ENCODE assay signal across 19 cellular contexts in the genomic region with DNA sequence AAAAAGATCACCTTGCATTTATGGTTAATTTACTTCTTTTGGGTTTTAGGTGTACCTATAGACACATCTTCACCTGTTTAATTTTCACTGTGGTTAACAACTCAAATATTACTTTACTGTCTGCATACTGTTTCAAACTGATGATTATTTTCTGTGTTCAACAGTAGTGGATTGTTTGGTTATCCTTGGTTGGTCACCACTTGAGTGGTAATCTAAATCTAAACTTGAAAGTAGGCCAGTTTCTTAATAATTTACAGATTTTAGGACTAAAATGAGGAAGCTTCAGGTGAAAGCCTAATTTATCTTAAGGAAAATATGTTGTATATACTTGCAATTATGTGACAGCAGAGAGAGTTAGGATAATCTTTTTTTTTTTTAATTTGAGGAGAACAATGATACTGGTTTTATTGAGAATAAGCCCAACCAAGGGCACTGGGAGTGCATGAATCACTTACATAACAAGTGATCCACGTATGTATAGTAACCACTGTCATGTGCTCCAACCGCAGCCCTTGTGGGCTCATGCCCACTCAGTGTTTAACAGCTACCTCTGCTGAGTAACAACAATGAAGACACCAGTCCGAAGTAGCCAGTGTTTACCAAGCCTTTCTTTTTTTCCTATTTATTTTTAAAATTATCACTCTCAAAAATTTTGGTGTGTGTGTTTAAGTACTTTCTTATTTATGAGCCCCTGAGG. TPM values are rescaled to one million over a fixed set of nuclear protein-coding genes. Genes with fewer than 3 reads are reported as not detected.
DNase-seq lines count a peak whose midpoint lies in the region; ATAC-seq, FAIRE-seq and TF ChIP-seq lines count a peak whose summit lies in the region.
"Had no signal": no experiment of that assay in that cellular context is flagged by ENCODE, and none has a peak within 500 bp of the region (broad histone marks: within the 10 kb centered on the region; RNA-seq: fewer than 3 reads in every experiment).

No MANE protein-coding gene starts in this region.

- peaks cover 3% of the 10 kb centered on the region for H3K27me3 Mint-ChIP-seq in nephron (ENCODE audit: low read depth)
- H3K27me3 Mint-ChIP-seq: B cell, T-helper 17 cell had no signal

- DNase-seq in RCC 7860 (ENCODE audit: low spot score) (peak; percentile 20), NAMALWA (ENCODE audit: low spot score) (no peak), heart left ventricle (no peak), cerebellum (ENCODE audit: low spot score) (no peak)
- DNase-seq: activated CD8-positive, alpha-beta T cell treated with anti-CD3 and anti-CD28 coated beads, Interleukin-2, amount 10 ng/mL, durations not matched to agents 7 days and 5 days; adrenal gland; H7; NCI-H2171 treated with DMSO at 0.1 percent for 48 hours; ovary; Right ventricle myocardium superior; stimulated activated CD4-positive, alpha-beta T cell treated with anti-CD3 and anti-CD28 coated beads, Interleukin-4, amount 100 ng/mL, for 1 hour; T-helper 17 cell had no signal

- intact Hi-C loops in heart left ventricle (cut with DNase I), result no loop called here

- peak overlapping the region; percentile 6 to 32 (median 30) for H3K27ac Mint-ChIP-seq in nephron
- H3K27ac Mint-ChIP-seq: activated CD8-positive, alpha-beta T cell treated with anti-CD3 and anti-CD28 coated beads, Interleukin-2, amount 10 ng/mL, durations not matched to agents 7 days and 5 days; B cell; T-helper 17 cell; WTC11 had no signal

- H3K4me3 ChIP-seq in heart left ventricle, result no peak overlapping the region
- H3K4me3 ChIP-seq: adrenal gland, gastroesophageal sphincter, ovary, thoracic aorta had no signal

- ATAC-seq in GM19043 (IDR thresholded peaks at IDR 0.05; ENCODE audit: low read depth, unreplicated experiment), result peak; percentile 60
- peak; percentile 47 for ATAC-seq in HG02763 (IDR thresholded peaks at IDR 0.05; ENCODE audit: unreplicated experiment)
- ATAC-seq in heart left ventricle, result no peak
- ATAC-seq: activated CD8-positive, alpha-beta T cell treated with anti-CD3 and anti-CD28 coated beads, Interleukin-2, amount 10 ng/mL, durations not matched to agents 7 days and 5 days; gastroesophageal sphincter; T-helper 17 cell; WTC11 had no signal

- H3K9me3 ChIP-seq in heart left ventricle, result peaks cover 0 to 7% (median 0%) of the 10 kb centered on the region in 12 donors
- H3K9me3 ChIP-seq: adrenal gland, gastroesophageal sphincter, ovary, thoracic aorta had no signal

- FAIRE-seq in RCC 7860 (lab: Jason Lieb, UNC), result no peak

- TF ChIP-seq POLR2A in heart left ventricle (IDR thresholded peaks at IDR 0.05), result no peak

- peaks cover 4% of the 10 kb centered on the region for H3K9me3 Mint-ChIP-seq in nephron

- 87 to 89% (median 88%) methylated on average over 3 of the region's 3 CpGs for WGBS in heart left ventricle, 4 donors

- H3K4me1 ChIP-seq in heart left ventricle, result no peaks in the 10 kb centered on the region
- H3K4me1 ChIP-seq: gastroesophageal sphincter had no signal

- peaks cover 86% of the 10 kb centered on the region for H3K36me3 Mint-ChIP-seq in nephron (ENCODE audit: low read depth)

- no peak overlapping the region for H3K4me3 Mint-ChIP-seq in nephron
- H3K4me3 Mint-ChIP-seq: activated CD8-positive, alpha-beta T cell treated with anti-CD3 and anti-CD28 coated beads, Interleukin-2, amount 10 ng/mL, durations not matched to agents 7 days and 5 days; B cell; T-helper 17 cell; WTC11 had no signal

- no peaks in the 10 kb centered on the region for H3K4me1 Mint-ChIP-seq in nephron
- H3K4me1 Mint-ChIP-seq: B cell, T-helper 17 cell, WTC11 had no signal

- TF ChIP-seq CTCF in nephron (IDR thresholded peaks at IDR 0.05; ENCODE audit: unreplicated experiment in 3 of 3) (no peak), heart left ventricle (IDR thresholded peaks at IDR 0.05) (no peak)

- H3K27ac ChIP-seq in heart left ventricle, result no peak overlapping the region
- H3K27ac ChIP-seq: adrenal gland, gastroesophageal sphincter, ovary, thoracic aorta had no signal

- H3K36me3 ChIP-seq in heart left ventricle, result peaks cover 0 to 64% (median 43%) of the 10 kb centered on the region in 9 donors
- H3K36me3 ChIP-seq: ovary had no signal

- H3K27me3 ChIP-seq in heart left ventricle, result no peaks in the 10 kb centered on the region
- H3K27me3 ChIP-seq: adrenal gland, gastroesophageal sphincter, ovary had no signal

RNA-seq across cellular contexts. Expression of a gene that starts 31.0 kb away (rescaled TPM):
- 10 to 100 TPM in 2 of 9 donors, 1 to 10 TPM in 7; 5.1 to 12.4 (median 9.1) TPM for total RNA-seq in heart left ventricle
- 1 to 10 TPM; 5.9 to 8.0 TPM for polyA plus RNA-seq in heart left ventricle
- total RNA-seq in cerebellum, result 14.0 TPM

Comparison
In these comparisons a context has a peak if more than half of its experiments do, and no peak if none do; other contexts are left out.
1. ATAC-seq: peak in GM19043 (single experiment) and HG02763 (single experiment); none in heart left ventricle (0 of 4).